ENCODE assay signal across 12 cellular contexts in the genomic region with DNA sequence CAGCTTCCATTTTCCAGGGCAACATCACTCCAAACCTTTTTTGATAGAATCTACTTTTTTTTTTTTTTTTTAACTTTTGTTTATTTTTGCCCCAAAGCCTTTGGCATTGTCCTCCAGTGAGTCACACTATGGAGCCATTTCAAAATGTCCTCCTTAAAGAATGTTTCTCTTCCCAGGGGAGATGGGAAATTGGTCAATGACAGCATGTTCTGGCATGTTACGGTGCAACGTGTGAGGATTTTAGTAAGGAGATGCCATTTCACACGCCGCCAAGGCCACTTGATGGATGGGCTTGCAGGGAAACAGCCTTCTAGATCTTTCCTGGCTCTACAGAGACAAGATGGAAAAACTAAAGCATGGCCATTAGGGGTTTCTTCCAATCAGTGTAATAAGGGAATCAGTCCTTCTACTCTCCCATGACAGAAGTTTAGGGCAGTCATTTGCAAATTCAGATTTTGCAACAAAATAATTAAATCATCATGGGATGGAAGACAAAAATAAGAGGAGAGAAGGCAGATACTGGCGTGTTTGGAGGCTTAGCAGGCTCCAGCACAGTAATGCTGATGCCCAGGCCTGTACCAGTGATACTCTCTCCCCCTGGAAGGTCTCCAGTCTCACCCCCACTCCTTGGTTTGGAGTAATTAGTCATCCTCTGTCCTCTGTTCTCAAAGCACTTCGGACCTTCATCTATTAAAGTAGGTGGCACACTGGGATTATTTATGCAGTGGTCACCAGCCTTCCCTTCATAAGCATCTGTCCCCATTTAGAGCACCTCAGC. TPM values are rescaled to one million over a fixed set of nuclear protein-coding genes. Genes with fewer than 3 reads are reported as not detected.
DNase-seq lines count a peak whose midpoint lies in the region; ATAC-seq and TF ChIP-seq lines count a peak whose summit lies in the region.
"Had no signal": no experiment of that assay in that cellular context is flagged by ENCODE, and none has a peak within 500 bp of the region (broad histone marks: within the 10 kb centered on the region; RNA-seq: fewer than 3 reads in every experiment).

No MANE protein-coding gene starts in this region.

- H3K27ac Mint-ChIP-seq in neural crest cell (ENCODE audit: unreplicated experiment), result peak overlapping the region; percentile 54
- no peak overlapping the region for H3K27ac Mint-ChIP-seq in activated T-helper 17 cell treated with anti-CD3 and anti-CD28 coated beads, Interleukin-2, amount 50 U/mL, for 72 hours
- H3K27ac Mint-ChIP-seq: memory B cell had no signal

- intact Hi-C loops in PC-3 (cut with micrococcal nuclease), result no loop called here

- no peak overlapping the region for H3K27ac ChIP-seq in PC-3 (ENCODE audit: low read length)

- no peaks in the 10 kb centered on the region for H4K20me1 ChIP-seq in PC-3 (ENCODE audit: low read length)

- no peaks in the 10 kb centered on the region for H3F3A ChIP-seq in PC-3 (ENCODE audit: low read length, unreplicated experiment)

- ATAC-seq in PC-3, result no peak
- no peak for ATAC-seq in activated T-helper 17 cell treated with anti-CD3 and anti-CD28 coated beads, Interleukin-2, amount 50 U/mL, for 72 hours (replicated peaks)
- ATAC-seq in HG02884 (IDR thresholded peaks at IDR 0.05; ENCODE audit: unreplicated experiment), result no peak
- ATAC-seq in HG03196 (IDR thresholded peaks at IDR 0.05; ENCODE audit: unreplicated experiment), result no peak

- peak; percentile 73 for DNase-seq in AG08396 (ENCODE audit: low spot score)
- peak; percentile 39 for DNase-seq in PC-3
- peak; percentile 97 for DNase-seq in fibroblast of gingiva (ENCODE audit: low read depth)
- no peak for DNase-seq in neural crest cell (ENCODE audit: low read depth, low spot score)
- DNase-seq in ureter (ENCODE audit: low spot score), result no peak
- DNase-seq: activated CD4-positive, alpha-beta T cell treated with anti-CD3 and anti-CD28 coated beads, Interleukin-2, amount 50 U/mL, for 4 hours; erythroblast; stimulated activated CD4-positive, alpha-beta T cell treated with anti-CD3 and anti-CD28 coated beads, Interleukin-15, amount 100 ng/mL, for 24 hours had no signal

- TF ChIP-seq CTCF in PC-3 (conservative IDR thresholded peaks at IDR 0.05; ENCODE audit: low read depth, low read length) (no peak), neural crest cell (conservative IDR thresholded peaks at IDR 0.05) (no peak)

- CTCF ChIA-PET in PC-3 (lab: Charles Lee), result no interaction called here

- H3K4me3 Mint-ChIP-seq in neural crest cell, result no peak overlapping the region
- no peak overlapping the region for H3K4me3 Mint-ChIP-seq in activated T-helper 17 cell treated with anti-CD3 and anti-CD28 coated beads, Interleukin-2, amount 50 U/mL, for 72 hours
- H3K4me3 Mint-ChIP-seq: memory B cell had no signal

- no TSS peak for BruUV-seq in PC-3 (replicated peaks; lab: Mats Ljungman, UMichigan)

- no peak overlapping the region for H3K9ac ChIP-seq in PC-3 (ENCODE audit: low read length)

- H3K4me1 Mint-ChIP-seq in neural crest cell, result peaks cover 68% of the 10 kb centered on the region
- H3K4me1 Mint-ChIP-seq in activated T-helper 17 cell treated with anti-CD3 and anti-CD28 coated beads, Interleukin-2, amount 50 U/mL, for 72 hours, result no peaks in the 10 kb centered on the region
- H3K4me1 Mint-ChIP-seq: memory B cell had no signal

- H3K4me2 ChIP-seq in PC-3 (ENCODE audit: low read length), result no peak overlapping the region

- POLR2A ChIA-PET in PC-3 (lab: Charles Lee; ENCODE audit: unreplicated experiment), result no interaction called here

- H3K27me3 ChIP-seq in PC-3 (ENCODE audit: low read length), result no peaks in the 10 kb centered on the region

- no peaks in the 10 kb centered on the region for H3K79me2 ChIP-seq in PC-3 (ENCODE audit: low read length)

- no peak overlapping the region for H2AFZ ChIP-seq in PC-3 (ENCODE audit: low read length)

- peaks cover 5% of the 10 kb centered on the region for H3K36me3 Mint-ChIP-seq in neural crest cell (ENCODE audit: low read depth)
- no peaks in the 10 kb centered on the region for H3K36me3 Mint-ChIP-seq in activated T-helper 17 cell treated with anti-CD3 and anti-CD28 coated beads, Interleukin-2, amount 50 U/mL, for 72 hours (ENCODE audit: low read depth)
- H3K36me3 Mint-ChIP-seq: memory B cell had no signal

- peaks cover 10% of the 10 kb centered on the region for H3K4me1 ChIP-seq in PC-3 (ENCODE audit: insufficient read depth, low read length)

- no peaks in the 10 kb centered on the region for H3K36me3 ChIP-seq in PC-3 (ENCODE audit: low read depth, low read length)

- no peaks in the 10 kb centered on the region for H3K9me2 ChIP-seq in PC-3 (replicated peaks; ENCODE audit: low read length)

- H3K27me3 Mint-ChIP-seq in neural crest cell (ENCODE audit: low read depth), result no peaks in the 10 kb centered on the region
- no peaks in the 10 kb centered on the region for H3K27me3 Mint-ChIP-seq in activated T-helper 17 cell treated with anti-CD3 and anti-CD28 coated beads, Interleukin-2, amount 50 U/mL, for 72 hours

- H3K9me3 Mint-ChIP-seq in neural crest cell, result peaks cover 2% of the 10 kb centered on the region
- no peaks in the 10 kb centered on the region for H3K9me3 Mint-ChIP-seq in activated T-helper 17 cell treated with anti-CD3 and anti-CD28 coated beads, Interleukin-2, amount 50 U/mL, for 72 hours
- H3K9me3 Mint-ChIP-seq: memory B cell had no signal

- H3K4me3 ChIP-seq in PC-3 (ENCODE audit: low read length), result no peak overlapping the region

- H3K9me3 ChIP-seq in PC-3 (ENCODE audit: low read length), result no peaks in the 10 kb centered on the region

RNA-seq across cellular contexts. Expression of gene TRIL, which starts 30.9 kb away (rescaled TPM):
- total RNA-seq in PC-3 (2014; rRNA removed) (0.12 and 0.29 TPM in 2 replicates), neural crest cell (60.7 and 61.5 TPM in 2 replicates), ureter (1.6 TPM)
- total RNA-seq in activated T-helper 17 cell treated with anti-CD3 and anti-CD28 coated beads, Interleukin-2, amount 50 U/mL, for 72 hours, result not detected

Comparison
In these comparisons a context has a peak if more than half of its experiments do, and no peak if none do; other contexts are left out.
1. DNase-seq: peak in AG08396 (single experiment), PC-3 (single experiment) and fibroblast of gingiva (single experiment); none in neural crest cell (single experiment) and ureter (single experiment).
2. RNA of gene TRIL, which starts 30.9 kb away (total RNA-seq): 60.7 to 61.5 TPM in neural crest cell; 1.6 TPM in ureter (single experiment), 0.12 to 0.29 TPM in PC-3 and not detected in activated T-helper 17 cell treated with anti-CD3 and anti-CD28 coated beads, Interleukin-2, amount 50 U/mL, for 72 hours; every median in the first group is over 10 times any median in the second.